ENCODE assay signal across 1 cellular context in the genomic region with DNA sequence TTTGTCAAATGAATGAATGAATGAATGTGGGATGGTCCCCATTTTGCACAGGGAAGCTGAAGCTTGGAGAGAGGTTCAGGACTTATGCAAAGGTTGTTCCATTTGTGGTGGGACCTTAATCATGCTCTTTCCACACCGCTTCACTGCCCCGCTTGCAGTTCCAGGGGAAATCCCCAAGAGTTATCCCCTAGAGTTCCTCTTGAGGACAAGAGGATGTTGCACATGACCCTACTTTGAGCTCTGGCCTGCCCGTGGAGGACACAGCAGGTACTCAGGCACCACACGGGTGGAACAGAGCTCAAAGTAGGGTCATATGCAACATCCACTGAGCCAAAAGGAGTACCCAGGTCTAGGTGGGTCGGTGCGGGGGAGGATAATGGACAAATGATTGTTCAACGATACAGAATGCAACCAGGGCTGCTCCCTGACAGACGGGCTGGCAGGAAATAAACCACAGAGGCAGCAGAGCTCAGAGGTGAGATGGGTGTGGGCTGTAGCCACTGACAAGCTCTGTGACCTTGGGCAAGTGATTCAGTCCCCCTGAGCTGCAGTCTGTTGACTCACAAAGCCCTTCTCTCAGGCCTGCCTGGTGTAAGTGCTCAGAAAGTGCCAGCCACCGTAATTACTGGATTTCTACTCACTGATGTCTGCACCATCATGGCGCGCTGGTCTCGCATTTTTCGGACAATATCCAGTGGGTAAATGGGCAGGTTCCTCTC.
TF ChIP-seq lines count a peak whose summit lies in the region.

No MANE protein-coding gene starts in this region.

TF ChIP-seq in GM12878, 131 proteins besides CTCF, POLR2A, EP300 and RAD21 (continued from another document):
- TF ChIP-seq TARDBP (IDR thresholded peaks at IDR 0.05; ENCODE audit: borderline replicate concordance), result no peak
- peak; percentile 63 for TF ChIP-seq RUNX3 (IDR thresholded peaks at IDR 0.05; ENCODE audit: low read length)
- TF ChIP-seq IKZF2 (IDR thresholded peaks at IDR 0.05), result peak in 1 of 2 experiments; percentile 13; a peak in 1 of 4 replicates
- TF ChIP-seq CREB1 (IDR thresholded peaks at IDR 0.05; ENCODE audit: low read depth), result no peak
- 0 out of 2 replicates have a peak, but pooled peaks have one; percentile 60 for TF ChIP-seq IKZF1 (conservative IDR thresholded peaks at IDR 0.05)
- no peak for TF ChIP-seq NBN (IDR thresholded peaks at IDR 0.05)
- TF ChIP-seq ZNF24 (IDR thresholded peaks at IDR 0.05), result peak; percentile 87
- TF ChIP-seq TAF1 (IDR thresholded peaks at IDR 0.05; ENCODE audit: borderline replicate concordance, low read depth, low read length), result no peak
- no peak for TF ChIP-seq CHD1 (IDR thresholded peaks at IDR 0.05; ENCODE audit: low read depth, low read length)
- no peak; the same call in 1 of the 2 replicates for TF ChIP-seq PAX5 (IDR thresholded peaks at IDR 0.05; ENCODE audit: borderline replicate concordance, low read depth, low read length)
- TF ChIP-seq SIX5 (IDR thresholded peaks at IDR 0.05; ENCODE audit: low read depth, low read length, severe bottlenecking), result no peak
- no peak for TF ChIP-seq GATAD2B (conservative IDR thresholded peaks at IDR 0.05; ENCODE audit: low read depth)
- TF ChIP-seq IRF4 (IDR thresholded peaks at IDR 0.05; ENCODE audit: low read depth, low read length), result no peak
- TF ChIP-seq DPF2 (IDR thresholded peaks at IDR 0.05), result 0 out of 2 replicates have a peak, but pooled peaks have one; percentile 32
- TF ChIP-seq, protein P1, sequence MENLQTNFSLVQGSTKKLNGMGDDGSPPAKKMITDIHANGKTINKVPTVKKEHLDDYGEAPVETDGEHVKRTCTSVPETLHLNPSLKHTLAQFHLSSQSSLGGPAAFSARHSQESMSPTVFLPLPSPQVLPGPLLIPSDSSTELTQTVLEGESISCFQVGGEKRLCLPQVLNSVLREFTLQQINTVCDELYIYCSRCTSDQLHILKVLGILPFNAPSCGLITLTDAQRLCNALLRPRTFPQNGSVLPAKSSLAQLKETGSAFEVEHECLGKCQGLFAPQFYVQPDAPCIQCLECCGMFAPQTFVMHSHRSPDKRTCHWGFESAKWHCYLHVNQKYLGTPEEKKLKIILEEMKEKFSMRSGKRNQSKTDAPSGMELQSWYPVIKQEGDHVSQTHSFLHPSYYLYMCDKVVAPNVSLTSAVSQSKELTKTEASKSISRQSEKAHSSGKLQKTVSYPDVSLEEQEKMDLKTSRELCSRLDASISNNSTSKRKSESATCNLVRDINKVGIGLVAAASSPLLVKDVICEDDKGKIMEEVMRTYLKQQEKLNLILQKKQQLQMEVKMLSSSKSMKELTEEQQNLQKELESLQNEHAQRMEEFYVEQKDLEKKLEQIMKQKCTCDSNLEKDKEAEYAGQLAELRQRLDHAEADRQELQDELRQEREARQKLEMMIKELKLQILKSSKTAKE (IDR thresholded peaks at IDR 0.05; ENCODE audit: low read depth, poor library complexity, severe bottlenecking), result no peak
- TF ChIP-seq, protein P2, sequence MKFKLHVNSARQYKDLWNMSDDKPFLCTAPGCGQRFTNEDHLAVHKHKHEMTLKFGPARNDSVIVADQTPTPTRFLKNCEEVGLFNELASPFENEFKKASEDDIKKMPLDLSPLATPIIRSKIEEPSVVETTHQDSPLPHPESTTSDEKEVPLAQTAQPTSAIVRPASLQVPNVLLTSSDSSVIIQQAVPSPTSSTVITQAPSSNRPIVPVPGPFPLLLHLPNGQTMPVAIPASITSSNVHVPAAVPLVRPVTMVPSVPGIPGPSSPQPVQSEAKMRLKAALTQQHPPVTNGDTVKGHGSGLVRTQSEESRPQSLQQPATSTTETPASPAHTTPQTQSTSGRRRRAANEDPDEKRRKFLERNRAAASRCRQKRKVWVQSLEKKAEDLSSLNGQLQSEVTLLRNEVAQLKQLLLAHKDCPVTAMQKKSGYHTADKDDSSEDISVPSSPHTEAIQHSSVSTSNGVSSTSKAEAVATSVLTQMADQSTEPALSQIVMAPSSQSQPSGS (IDR thresholded peaks at IDR 0.05; ENCODE audit: low read length), result no peak
- TF ChIP-seq, protein P3, sequence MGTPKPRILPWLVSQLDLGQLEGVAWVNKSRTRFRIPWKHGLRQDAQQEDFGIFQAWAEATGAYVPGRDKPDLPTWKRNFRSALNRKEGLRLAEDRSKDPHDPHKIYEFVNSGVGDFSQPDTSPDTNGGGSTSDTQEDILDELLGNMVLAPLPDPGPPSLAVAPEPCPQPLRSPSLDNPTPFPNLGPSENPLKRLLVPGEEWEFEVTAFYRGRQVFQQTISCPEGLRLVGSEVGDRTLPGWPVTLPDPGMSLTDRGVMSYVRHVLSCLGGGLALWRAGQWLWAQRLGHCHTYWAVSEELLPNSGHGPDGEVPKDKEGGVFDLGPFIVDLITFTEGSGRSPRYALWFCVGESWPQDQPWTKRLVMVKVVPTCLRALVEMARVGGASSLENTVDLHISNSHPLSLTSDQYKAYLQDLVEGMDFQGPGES (IDR thresholded peaks at IDR 0.05), result no peak
- TF ChIP-seq SREBF1 (IDR thresholded peaks at IDR 0.05; ENCODE audit: low read length), result no peak
- TF ChIP-seq NR2C2 (IDR thresholded peaks at IDR 0.05; ENCODE audit: borderline replicate concordance, control insufficient read depth, insufficient read length, low read depth), result no peak
- TF ChIP-seq SPI1 (IDR thresholded peaks at IDR 0.05; ENCODE audit: borderline replicate concordance, insufficient read depth, low read depth, low read length), result no peak
- TF ChIP-seq BHLHE40 (IDR thresholded peaks at IDR 0.05; ENCODE audit: borderline replicate concordance in 1 of 2, low read depth in 2 of 2, low read length in 1 of 2), result peak in 1 of 2 experiments; percentile 46; a peak in 2 of 4 replicates
- TF ChIP-seq TCF7 (IDR thresholded peaks at IDR 0.05; ENCODE audit: borderline replicate concordance), result no peak
- no peak for TF ChIP-seq ESRRA (IDR thresholded peaks at IDR 0.05; ENCODE audit: low read length)
- TF ChIP-seq BCL11A (IDR thresholded peaks at IDR 0.05; ENCODE audit: low read depth, low read length), result no peak
- TF ChIP-seq NFXL1 (IDR thresholded peaks at IDR 0.05; ENCODE audit: borderline replicate concordance), result no peak
- TF ChIP-seq, protein P4, sequence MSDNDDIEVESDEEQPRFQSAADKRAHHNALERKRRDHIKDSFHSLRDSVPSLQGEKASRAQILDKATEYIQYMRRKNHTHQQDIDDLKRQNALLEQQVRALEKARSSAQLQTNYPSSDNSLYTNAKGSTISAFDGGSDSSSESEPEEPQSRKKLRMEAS (IDR thresholded peaks at IDR 0.05; ENCODE audit: low read depth, low read length), result no peak
- no peak for TF ChIP-seq ZNF384 (IDR thresholded peaks at IDR 0.05; ENCODE audit: borderline replicate concordance, low read depth, low read length)
- 0 out of 2 replicates have a peak, but pooled peaks have one; percentile 27 for TF ChIP-seq YY1 (IDR thresholded peaks at IDR 0.05; ENCODE audit: low read depth, low read length)
- TF ChIP-seq SUPT20H (IDR thresholded peaks at IDR 0.05; ENCODE audit: borderline replicate concordance, control insufficient read depth, low read depth, low read length), result no peak
- TF ChIP-seq HDAC6 (IDR thresholded peaks at IDR 0.05; ENCODE audit: unreplicated experiment), result no peak
- TF ChIP-seq SMAD1 (IDR thresholded peaks at IDR 0.05; ENCODE audit: low read depth, partially characterized antibody), result no peak
- no peak for TF ChIP-seq HCFC1 (IDR thresholded peaks at IDR 0.05; ENCODE audit: low read length)
